1 cellular context compared by ENCODE assay signal in the genomic region with DNA sequence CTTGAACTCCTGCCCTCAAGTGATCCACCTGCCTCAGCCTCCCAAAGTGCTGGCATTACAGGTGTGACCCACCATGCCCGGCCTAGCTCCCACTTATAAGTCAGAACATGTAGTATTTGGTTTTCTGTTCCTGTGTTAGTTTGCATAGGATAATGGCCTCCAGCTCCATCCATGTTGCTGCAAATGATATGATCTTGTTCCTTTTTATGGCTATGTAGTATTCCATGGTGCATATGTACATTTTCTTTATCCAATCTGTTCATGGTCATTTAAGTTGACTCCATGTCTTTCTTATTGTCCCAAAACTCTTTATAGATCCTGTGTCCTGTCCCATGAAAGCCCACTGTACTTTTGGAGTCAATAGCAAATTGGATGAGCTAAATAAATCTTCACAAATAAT. TPM values are rescaled to one million over a fixed set of nuclear protein-coding genes. Genes with fewer than 3 reads are reported as not detected.
"Had no signal": no experiment of that assay in that cellular context is flagged by ENCODE, and none has a peak within 500 bp of the region (broad histone marks: within the 10 kb centered on the region; RNA-seq: fewer than 3 reads in every experiment).

No MANE protein-coding gene starts in this region.

RNA-seq across cellular contexts. Expression of a gene that starts 7.0 kb away (rescaled TPM):
- total RNA-seq: GM23248 had no signal
- polyA plus RNA-seq: GM23248 had no signal
